In genomic region chr5:140262839-140263238, GRCh38 we compare ENCODE assay signal across 29 cellular contexts. TPM values are rescaled to one million over a fixed set of nuclear protein-coding genes. Genes with fewer than 3 reads are reported as not detected.
DNase-seq lines count a peak whose midpoint lies in the region; ATAC-seq and TF ChIP-seq lines count a peak whose summit lies in the region.
"Had no signal": no experiment of that assay in that cellular context is flagged by ENCODE, and none has a peak within 500 bp of the region (broad histone marks: within the 10 kb centered on the region; RNA-seq: fewer than 3 reads in every experiment).

No MANE protein-coding gene starts in this region.

- TF ChIP-seq CTCF in lower leg skin (IDR thresholded peaks at IDR 0.05): no peak

- CTCF ChIA-PET in CD4-positive, alpha-beta memory T cell (lab: Charles Lee; ENCODE audit: partially characterized antibody): interaction anchor here (1.4 to 3.8 kb wide), 3 partner anchors 18 to 89 kb away, joined by 3 to 16 read pairs (median 14); no protein-coding TSS in a partner anchor

- H3K36me3 ChIP-seq in CD4-positive, alpha-beta memory T cell (ENCODE audit: insufficient read depth, low read length): no peaks in the 10 kb centered on the region
- H3K36me3 ChIP-seq: adrenal gland, thyroid gland, vagina had no signal

- peaks cover 0 to 3% (median 0%) of the 10 kb centered on the region in 8 donors for H3K9me3 Mint-ChIP-seq in CD4-positive, alpha-beta memory T cell
- H3K9me3 Mint-ChIP-seq: CD4-positive, alpha-beta T cell; IgD-negative memory B cell; naive B cell; stimulated activated naive CD8-positive, alpha-beta T cell treated with anti-CD3 and anti-CD28 coated beads, Interleukin-15, Interleukin-2, amounts not matched to agents 100 ng/mL and 50 ng/mL, for 24 hours; T-helper 2 cell treated with Interferon-gamma antibody and Interleukin-4, amounts not matched to agents 5 μg/mL and 100 μg/mL, for 36 hours had no signal

- WGBS in lower leg skin, 2 donors: 86 to 87% methylated on average over 3 of the region's 3 CpGs

- no peaks in the 10 kb centered on the region for H3K27me3 Mint-ChIP-seq in CD4-positive, alpha-beta memory T cell
- H3K27me3 Mint-ChIP-seq: activated CD8-positive, alpha-beta memory T cell treated with anti-CD3 and anti-CD28 coated beads, Interleukin-2, amount 10 ng/mL, durations not matched to agents 7 days and 5 days; CD4-positive, alpha-beta T cell; IgD-negative memory B cell; naive B cell; stimulated activated naive CD8-positive, alpha-beta T cell treated with anti-CD3 and anti-CD28 coated beads, Interleukin-15, Interleukin-2, amounts not matched to agents 100 ng/mL and 50 ng/mL, for 24 hours had no signal

- POLR2A ChIA-PET in CD4-positive, alpha-beta memory T cell (lab: Charles Lee; ENCODE audit: partially characterized antibody): no interaction called here

- peaks cover 24 to 25% of the 10 kb centered on the region in 2 donors for H3K36me3 Mint-ChIP-seq in CD4-positive, alpha-beta memory T cell

- no peak overlapping the region for H3K4me3 Mint-ChIP-seq in CD4-positive, alpha-beta memory T cell
- H3K4me3 Mint-ChIP-seq: activated CD8-positive, alpha-beta memory T cell treated with anti-CD3 and anti-CD28 coated beads, Interleukin-2, amount 10 ng/mL, durations not matched to agents 7 days and 5 days; brain; CD4-positive, alpha-beta T cell; IgD-negative memory B cell; naive B cell; stimulated activated naive CD8-positive, alpha-beta T cell treated with anti-CD3 and anti-CD28 coated beads, Interleukin-15, Interleukin-2, amounts not matched to agents 100 ng/mL and 50 ng/mL, for 24 hours; T-helper 2 cell treated with Interferon-gamma antibody and Interleukin-4, amounts not matched to agents 5 μg/mL and 100 μg/mL, for 36 hours had no signal

- H3K4me1 Mint-ChIP-seq in CD4-positive, alpha-beta memory T cell: peaks cover 54 to 78% (median 62%) of the 10 kb centered on the region in 4 donors

- H3K27ac Mint-ChIP-seq in CD4-positive, alpha-beta memory T cell: peak overlapping the region in 5 of 7 donors; percentile 23 to 86 (median 71)
- H3K27ac Mint-ChIP-seq: activated CD8-positive, alpha-beta memory T cell treated with anti-CD3 and anti-CD28 coated beads, Interleukin-2, amount 10 ng/mL, durations not matched to agents 7 days and 5 days; CD4-positive, alpha-beta T cell; stimulated activated naive CD8-positive, alpha-beta T cell treated with anti-CD3 and anti-CD28 coated beads, Interleukin-15, Interleukin-2, amounts not matched to agents 100 ng/mL and 50 ng/mL, for 24 hours; T-helper 2 cell treated with Interferon-gamma antibody and Interleukin-4, amounts not matched to agents 5 μg/mL and 100 μg/mL, for 36 hours had no signal

- peaks cover 76% of the 10 kb centered on the region for H3K4me1 ChIP-seq in CD4-positive, alpha-beta memory T cell (ENCODE audit: insufficient read depth, low read length)

- no peak for ATAC-seq in GM21825 (IDR thresholded peaks at IDR 0.05; ENCODE audit: unreplicated experiment)
- ATAC-seq: activated CD8-positive, alpha-beta memory T cell treated with anti-CD3 and anti-CD28 coated beads, Interleukin-2, amount 10 ng/mL, durations not matched to agents 7 days and 5 days; Right ventricle myocardium inferior had no signal

- intact Hi-C loops in CD4-positive, alpha-beta memory T cell (cut with micrococcal nuclease): no loop called here
- intact Hi-C loops in lower leg skin (cut with DNase I; ENCODE audit: low total_unique reads): no loop called here

- H3K27ac ChIP-seq in CD4-positive, alpha-beta memory T cell (ENCODE audit: low read depth, low read length): no peak overlapping the region
- peak overlapping the region; percentile 89 for H3K27ac ChIP-seq in epithelial cell of prostate

- H3K9me3 ChIP-seq in CD4-positive, alpha-beta memory T cell (ENCODE audit: control insufficient read depth in 1 of 2, low read length in 2 of 2): no peaks in the 10 kb centered on the region
- H3K9me3 ChIP-seq: adrenal gland, thyroid gland, vagina had no signal

- H3K27me3 ChIP-seq in CD4-positive, alpha-beta memory T cell (ENCODE audit: insufficient read depth, low read length): no peaks in the 10 kb centered on the region
- H3K27me3 ChIP-seq: adrenal gland, thyroid gland, vagina had no signal

- no peak overlapping the region for H3K4me3 ChIP-seq in CD4-positive, alpha-beta memory T cell (ENCODE audit: low read length in 2 of 2)
- H3K4me3 ChIP-seq in lower leg skin (ENCODE audit: low read depth, poor library complexity, severe bottlenecking): no peak overlapping the region
- H3K4me3 ChIP-seq: adrenal gland, skin epidermis, thyroid gland, vagina had no signal

- no peak for TF ChIP-seq POLR2A in lower leg skin (IDR thresholded peaks at IDR 0.05)

- DNase-seq in DMS79 treated with DMSO at 0.1 percent for 48 hours (lab: John Stamatoyannopoulos, UW) (peak; percentile 4), DMS79 (lab: John Stamatoyannopoulos, UW) (no peak), NCI-H2196 (lab: John Stamatoyannopoulos, UW; ENCODE audit: unreplicated experiment) (peak; percentile 49), epithelial cell of prostate (ENCODE audit: low read depth, low spot score) (no peak), lower leg skin (ENCODE audit: low spot score in 2 of 2) (no peak), AG08396 (ENCODE audit: low spot score) (no peak)
- no peak for DNase-seq in CD4-positive, alpha-beta memory T cell
- DNase-seq: activated CD4-positive, alpha-beta T cell treated with anti-CD3 and anti-CD28 coated beads for 48 hours; activated CD8-positive, alpha-beta memory T cell treated with anti-CD3 and anti-CD28 coated beads, Interleukin-2, amount 10 ng/mL, durations not matched to agents 7 days and 5 days; activated naive CD4-positive, alpha-beta T cell; activated T-cell treated with anti-CD3 and anti-CD28 coated beads, Interleukin-2, amount 50 U/mL, for 48 hours; adrenal gland; CD4-positive, alpha-beta T cell; DMS 273 treated with DMSO at 0.1 percent for 48 hours; naive B cell; NCI-H1436 treated with DMSO at 0.1 percent for 48 hours; NCI-H2227 treated with DMSO at 0.1 percent for 48 hours; NK-92 treated with Interleukin-12 subunit alpha and Interleukin-12 subunit beta, amount 100 ng/mL, for 24 hours; nucleus accumbens; PC-3; thyroid gland had no signal

RNA-seq across cellular contexts. Expression of gene PFDN1, which starts 40.1 kb away (rescaled TPM):
- 10 to 100 TPM; 24.8 to 26.2 TPM for total RNA-seq in CD4-positive, alpha-beta memory T cell
- polyA plus RNA-seq in CD4-positive, alpha-beta memory T cell: 100 to 1,000 TPM; 116 to 223 TPM
- 10 to 100 TPM; 43.3 to 78.6 (median 59.7) TPM for total RNA-seq in lower leg skin

Comparison
In these comparisons a context has a peak if more than half of its experiments do, and no peak if none do; other contexts are left out.
1. DNase-seq: peak in DMS79 treated with DMSO at 0.1 percent for 48 hours (single experiment) and NCI-H2196 (single experiment); none in DMS79 (single experiment), CD4-positive, alpha-beta memory T cell (0 of 5), epithelial cell of prostate (single experiment), lower leg skin (0 of 2) and AG08396 (single experiment).